Comparison of ENCODE assay signal across 28 cellular contexts in genomic region chr22:27779650-27780049, GRCh38. TPM values are rescaled to one million over a fixed set of nuclear protein-coding genes. Genes with fewer than 3 reads are reported as not detected.
DNase-seq lines count a peak whose midpoint lies in the region; ATAC-seq, FAIRE-seq and TF ChIP-seq lines count a peak whose summit lies in the region.
"Had no signal": no experiment of that assay in that cellular context is flagged by ENCODE, and none has a peak within 500 bp of the region (broad histone marks: within the 10 kb centered on the region; RNA-seq: fewer than 3 reads in every experiment).

No MANE protein-coding gene starts in this region.

- H3K4me3 ChIP-seq in GM23248 = no peak overlapping the region
- no peak overlapping the region for H3K4me3 ChIP-seq in astrocyte (ENCODE audit: insufficient read depth, low read depth, low read length)
- H3K4me3 ChIP-seq in gastroesophageal sphincter = no peak overlapping the region
- H3K4me3 ChIP-seq in psoas muscle = no peak overlapping the region
- H3K4me3 ChIP-seq: SJSA1, spleen, tibial nerve had no signal

- peaks cover 24% of the 10 kb centered on the region for H3F3A ChIP-seq in GM23248 (ENCODE audit: insufficient read depth)

- no peak overlapping the region for H3K4me3 Mint-ChIP-seq in astrocyte (ENCODE audit: unreplicated experiment)
- H3K4me3 Mint-ChIP-seq: activated T-cell treated with anti-CD3 and anti-CD28 coated beads, Interleukin-2, amount 50 U/mL, for 4 hours; neural crest cell had no signal

- H3K4me1 Mint-ChIP-seq in astrocyte (ENCODE audit: low read depth, unreplicated experiment) = peaks cover 48% of the 10 kb centered on the region

- H3K9ac ChIP-seq in GM23248 = no peak overlapping the region
- H3K9ac ChIP-seq in astrocyte (ENCODE audit: low read length) = no peak overlapping the region

- H4K20me1 ChIP-seq in GM23248 (ENCODE audit: insufficient read depth) (no peaks in the 10 kb centered on the region), astrocyte (ENCODE audit: insufficient read depth, low read length) (peaks cover 95% of the 10 kb centered on the region)

- in situ Hi-C loops in GM23248 (cut with MboI) = no loop called here

- H3K79me2 ChIP-seq in GM23248 (ENCODE audit: insufficient read depth) = peaks cover 86% of the 10 kb centered on the region
- peaks cover 100% of the 10 kb centered on the region for H3K79me2 ChIP-seq in astrocyte (ENCODE audit: insufficient read depth, low read length)

- H3K4me1 ChIP-seq in GM23248 (ENCODE audit: insufficient read depth) = peaks cover 51% of the 10 kb centered on the region
- peaks cover 56% of the 10 kb centered on the region for H3K4me1 ChIP-seq in astrocyte (ENCODE audit: insufficient read depth, low read length)
- peaks cover 0 to 96% (median 12%) of the 10 kb centered on the region in 3 donors for H3K4me1 ChIP-seq in gastroesophageal sphincter
- H3K4me1 ChIP-seq in psoas muscle = peaks cover 53% of the 10 kb centered on the region

- peaks cover 38% of the 10 kb centered on the region for H3K36me3 Mint-ChIP-seq in astrocyte (ENCODE audit: low read depth, unreplicated experiment)

- TF ChIP-seq POLR2A in gastroesophageal sphincter (IDR thresholded peaks at IDR 0.05) = no peak

- intact Hi-C loops in psoas muscle (cut with DNase I) = loop anchor here in 1 of 2 donors (5.0 kb wide), 1 partner anchor 57 kb away; no protein-coding TSS in a partner anchor

- no peaks in the 10 kb centered on the region for H3K9me3 Mint-ChIP-seq in astrocyte (ENCODE audit: unreplicated experiment)
- H3K9me3 Mint-ChIP-seq: activated T-cell treated with anti-CD3 and anti-CD28 coated beads, Interleukin-2, amount 50 U/mL, for 4 hours; neural crest cell had no signal

- TF ChIP-seq CTCF in astrocyte (IDR thresholded peaks at IDR 0.05; ENCODE audit: insufficient read depth, low read depth, low read length) = no peak
- TF ChIP-seq CTCF in gastroesophageal sphincter (IDR thresholded peaks at IDR 0.05) = no peak
- TF ChIP-seq CTCF in psoas muscle (IDR thresholded peaks at IDR 0.05) = no peak

- H3K27me3 ChIP-seq in GM23248 (replicated peaks; ENCODE audit: insufficient read depth) (no peaks in the 10 kb centered on the region), astrocyte (ENCODE audit: insufficient read depth, low read length) (no peaks in the 10 kb centered on the region), gastroesophageal sphincter (no peaks in the 10 kb centered on the region), psoas muscle (ENCODE audit: insufficient read depth in 3 of 3, low read length in 2 of 3) (no peaks in the 10 kb centered on the region)
- H3K27me3 ChIP-seq: SJSA1, tibial nerve had no signal

- no peak for TF ChIP-seq EP300 in gastroesophageal sphincter (IDR thresholded peaks at IDR 0.05)

- no peak for FAIRE-seq in astrocyte (lab: Jason Lieb, UNC)
- FAIRE-seq: GM12892, GM19239, TTC549 had no signal

- ATAC-seq in gastroesophageal sphincter (no peak), psoas muscle (no peak), GM18907 (IDR thresholded peaks at IDR 0.05; ENCODE audit: unreplicated experiment) (no peak)
- ATAC-seq: activated T-cell treated with anti-CD3 and anti-CD28 coated beads, Interleukin-2, amount 50 U/mL, for 4 hours; PC-3; stimulated activated naive CD8-positive, alpha-beta T cell treated with anti-CD3 and anti-CD28 coated beads, Interleukin-15, Interleukin-2, amounts not matched to agents 100 U/mL and 50 U/mL, for 24 hours had no signal

- H3K9me2 ChIP-seq in GM23248 (ENCODE audit: insufficient read depth) = no peaks in the 10 kb centered on the region

- H3K27me3 Mint-ChIP-seq in astrocyte (ENCODE audit: low read depth, unreplicated experiment) = no peaks in the 10 kb centered on the region

- H3K4me2 ChIP-seq in GM23248 (ENCODE audit: unreplicated experiment) (peak overlapping the region; percentile 13), astrocyte (ENCODE audit: low read length) (peak overlapping the region; percentile 16)

- WGBS in GM23248 (ENCODE audit: low coverage in 1 of 2, low lambda C conversion rate in 2 of 2, missing lambda C conversion rate in 2 of 2), 2 experiments = 65 to 67% methylated on average over 3 of the region's 3 CpGs
- WGBS in gastroesophageal sphincter (ENCODE audit: low coverage in 1 of 2), 2 donors = 38% methylated on average over 3 of the region's 3 CpGs; no CpG with 5 or more reads in 1 of the 2 donors
- 6 to 31% (median 11%) methylated on average over 3 of the region's 3 CpGs for WGBS in psoas muscle, 3 donors

- peak overlapping the region; percentile 14; the same call in 1 of the 2 replicates for H3K27ac ChIP-seq in GM23248
- peak overlapping the region; percentile 5 for H3K27ac ChIP-seq in astrocyte (ENCODE audit: low read depth, low read length)
- peak overlapping the region in 3 of 4 donors; percentile 88 to 97 (median 91) for H3K27ac ChIP-seq in gastroesophageal sphincter
- peak overlapping the region; percentile 94 for H3K27ac ChIP-seq in psoas muscle
- H3K27ac ChIP-seq: SJSA1, spleen had no signal

- H3K27ac Mint-ChIP-seq in astrocyte (ENCODE audit: unreplicated experiment) = no peak overlapping the region

- no peak for DNase-seq in GM23248
- no peak for DNase-seq in astrocyte (ENCODE audit: low read depth)
- DNase-seq in psoas muscle = no peak
- no peak for DNase-seq in effector CD4-positive, alpha-beta T cell
- DNase-seq in D341Med (ENCODE audit: low spot score) = no peak
- DNase-seq in amygdala (lab: John Stamatoyannopoulos, UW) = no peak
- DNase-seq: activated CD4-positive, alpha-beta T cell treated with anti-CD3 and anti-CD28 coated beads for 1 hour; activated CD8-positive, alpha-beta memory T cell treated with anti-CD3 and anti-CD28 coated beads for 24 hours; activated naive CD4-positive, alpha-beta T cell; activated T-cell treated with anti-CD3 and anti-CD28 coated beads, Interleukin-2, amount 50 U/mL, for 4 hours; central memory CD4-positive, alpha-beta T cell; DMS79 treated with DMSO at 0.1 percent for 48 hours; NCI-H1092 treated with DMSO at 0.1 percent for 48 hours; NCI-H2029; NCI-H226; PC-3; spleen; stimulated activated CD4-positive, alpha-beta T cell treated with anti-CD3 and anti-CD28 coated beads, Interleukin-4, amount 100 ng/mL, for 1 hour; stimulated activated naive CD8-positive, alpha-beta T cell treated with anti-CD3 and anti-CD28 coated beads, Interleukin-15, Interleukin-2, amounts not matched to agents 100 U/mL and 50 U/mL, for 24 hours; T-helper 1 cell had no signal

- H3K9me3 ChIP-seq in GM23248 (ENCODE audit: low read depth) (no peaks in the 10 kb centered on the region), astrocyte (ENCODE audit: insufficient read depth, low read depth, low read length) (no peaks in the 10 kb centered on the region), gastroesophageal sphincter (no peaks in the 10 kb centered on the region), psoas muscle (no peaks in the 10 kb centered on the region)
- H3K9me3 ChIP-seq: SJSA1, spleen had no signal

- H3K36me3 ChIP-seq in GM23248 (ENCODE audit: low read depth) = peaks cover 4% of the 10 kb centered on the region; the same call in 1 of the 2 replicates
- H3K36me3 ChIP-seq in astrocyte (ENCODE audit: insufficient read depth, low read length) = no peaks in the 10 kb centered on the region
- no peaks in the 10 kb centered on the region for H3K36me3 ChIP-seq in gastroesophageal sphincter
- no peaks in the 10 kb centered on the region for H3K36me3 ChIP-seq in psoas muscle (ENCODE audit: insufficient read depth in 1 of 2, low read depth in 1 of 2)
- H3K36me3 ChIP-seq: spleen, tibial nerve had no signal

- H2AFZ ChIP-seq in GM23248 (no peak overlapping the region), astrocyte (ENCODE audit: low read depth, low read length) (no peak overlapping the region)

RNA-seq across cellular contexts. Expression of gene MN1, which starts 21.9 kb away (rescaled TPM):
- 24.8 and 25.9 TPM in 2 replicates for total RNA-seq in GM23248 (2014; rRNA removed; shearing (Covaris generic))
- 4.2 and 4.4 TPM in 2 replicates for polyA plus RNA-seq in GM23248 (2016; fragmentation: Nextera tagmentation; extraction: Ambion mirVana)
- total RNA-seq in astrocyte = 98.6 and 110 TPM in 2 replicates
- 10 to 100 TPM; 13.4 to 52.8 (median 28.5) TPM for total RNA-seq in gastroesophageal sphincter
- 10 to 100 TPM in 3 of 4 donors, 1 to 10 TPM in 1; 7.3 to 39.3 (median 21.3) TPM for total RNA-seq in psoas muscle
- polyA plus RNA-seq in psoas muscle = 10 to 100 TPM in 2 of 3 donors, 1 to 10 TPM in 1; 4.3 to 17.6 (median 14.8) TPM

Comparison
In these comparisons a context has a peak if more than half of its experiments do, and no peak if none do; other contexts are left out.
1. H3K27ac ChIP-seq: peak in every context shown above with its lines; median percentile 94 in psoas muscle; 91 in gastroesophageal sphincter; 14 in GM23248; 5 in astrocyte.